Comparison of ENCODE assay signal across 22 cellular contexts in genomic region chr16:67148221-67148620, GRCh38. TPM values are rescaled to one million over a fixed set of nuclear protein-coding genes. Genes with fewer than 3 reads are reported as not detected.
A peak's percentile ranks its signal among the peaks of the same experiment; 100 is the strongest.
DNase-seq lines count a peak whose midpoint lies in the region; ATAC-seq, FAIRE-seq and TF ChIP-seq lines count a peak whose summit lies in the region.
"Had no signal": no experiment of that assay in that cellular context is flagged by ENCODE, and none has a peak within 500 bp of the region (broad histone marks: within the 10 kb centered on the region; RNA-seq: fewer than 3 reads in every experiment).

No MANE protein-coding gene starts in this region.

- H3K79me1 ChIP-seq in trophoblast cell (ENCODE audit: low read length) = peaks cover 6% of the 10 kb centered on the region

- no peak overlapping the region for H3K27ac Mint-ChIP-seq in CD4-positive, alpha-beta T cell
- H3K27ac Mint-ChIP-seq in Caco-2 (ENCODE audit: unreplicated experiment) (no peak overlapping the region), brain (peak overlapping the region in 2 of 5 experiments; percentile 65 to 81), neural crest cell (ENCODE audit: unreplicated experiment) (no peak overlapping the region)
- H3K27ac Mint-ChIP-seq: B cell had no signal

- no peak overlapping the region for H3K23ac ChIP-seq in trophoblast cell (ENCODE audit: low read length)

- BruUV-seq in Caco-2 (replicated peaks; lab: Mats Ljungman, UMichigan) = TSS peak; percentile 34

- no peak overlapping the region for H2BK12ac ChIP-seq in trophoblast cell (ENCODE audit: low read length)

- peaks cover 55% of the 10 kb centered on the region for H3K36me3 Mint-ChIP-seq in CD4-positive, alpha-beta T cell (ENCODE audit: low read depth)
- H3K36me3 Mint-ChIP-seq in Caco-2 (ENCODE audit: insufficient read depth, unreplicated experiment) = peaks cover 61% of the 10 kb centered on the region
- peaks cover 58% of the 10 kb centered on the region for H3K36me3 Mint-ChIP-seq in brain
- H3K36me3 Mint-ChIP-seq in neural crest cell (ENCODE audit: low read depth) = peaks cover 17% of the 10 kb centered on the region

- intact Hi-C loops in CD4-positive, alpha-beta T cell (cut with DNase I, micrococcal nuclease) = loop anchor here in 1 of 2 experiments (10.0 kb wide), 1 partner anchor 307 kb away; no protein-coding TSS in a partner anchor
- intact Hi-C loops in Caco-2 (cut with micrococcal nuclease; ENCODE audit: unreplicated experiment) = no loop called here
- intact Hi-C loops in heart left ventricle (cut with DNase I) = no loop called here

- H2AK5ac ChIP-seq in trophoblast cell (ENCODE audit: low read length) = no peak overlapping the region

- no peaks in the 10 kb centered on the region for H3K9me3 ChIP-seq in CD4-positive, alpha-beta T cell (ENCODE audit: control insufficient read depth, low read length)
- H3K9me3 ChIP-seq in Caco-2 (no peaks in the 10 kb centered on the region), trophoblast cell (ENCODE audit: insufficient read depth, low read depth, low read length) (peaks cover 9% of the 10 kb centered on the region), heart left ventricle (no peaks in the 10 kb centered on the region)
- H3K9me3 ChIP-seq: SK-N-SH had no signal

- peaks cover 14% of the 10 kb centered on the region for H3K27me3 Mint-ChIP-seq in CD4-positive, alpha-beta T cell
- H3K27me3 Mint-ChIP-seq in Caco-2 (ENCODE audit: insufficient read depth, unreplicated experiment) (no peaks in the 10 kb centered on the region), brain (peaks cover 43% of the 10 kb centered on the region), neural crest cell (ENCODE audit: low read depth) (peaks cover 30% of the 10 kb centered on the region)

- peak overlapping the region; percentile 25 for H3K4me3 Mint-ChIP-seq in CD4-positive, alpha-beta T cell
- H3K4me3 Mint-ChIP-seq in Caco-2 (ENCODE audit: unreplicated experiment) (no peak overlapping the region), brain (peak overlapping the region in 3 of 5 experiments; percentile 2 to 47 (median 40)), neural crest cell (peak overlapping the region; percentile 25)
- H3K4me3 Mint-ChIP-seq: B cell had no signal

- H4K8ac ChIP-seq in trophoblast cell (ENCODE audit: low read depth, low read length) = no peak overlapping the region

- no peak overlapping the region for H3K14ac ChIP-seq in trophoblast cell (ENCODE audit: low read length)

- no peak for TF ChIP-seq CTCF in CD4-positive, alpha-beta T cell (IDR thresholded peaks at IDR 0.05)
- TF ChIP-seq CTCF in Caco-2 (IDR thresholded peaks at IDR 0.05; ENCODE audit: insufficient read depth in 1 of 2, low read depth in 1 of 2, low read length in 1 of 2, severe bottlenecking in 1 of 2, unreplicated experiment in 1 of 2) = no peak
- no peak for TF ChIP-seq CTCF in brain (conservative IDR thresholded peaks at IDR 0.05)
- TF ChIP-seq CTCF in neural crest cell (conservative IDR thresholded peaks at IDR 0.05) = no peak
- no peak for TF ChIP-seq CTCF in heart left ventricle (IDR thresholded peaks at IDR 0.05)
- no peak for TF ChIP-seq CTCF in D721Med (IDR thresholded peaks at IDR 0.05; ENCODE audit: insufficient read depth, missing control alignments)

- H2AFZ ChIP-seq in trophoblast cell (ENCODE audit: insufficient read depth, low read length, poor library complexity) = no peak overlapping the region
- H2AFZ ChIP-seq: GM23248 had no signal

- POLR2A ChIA-PET in CD4-positive, alpha-beta T cell (lab: Charles Lee) = no interaction called here
- POLR2A ChIA-PET in Caco-2 (lab: Charles Lee) = no interaction called here

- no peak overlapping the region for H3K4ac ChIP-seq in trophoblast cell (ENCODE audit: low read depth, low read length)

- no peaks in the 10 kb centered on the region for H3K27me3 ChIP-seq in CD4-positive, alpha-beta T cell (ENCODE audit: control insufficient read depth, insufficient read depth, low read length)
- H3K27me3 ChIP-seq in Caco-2 (replicated peaks; ENCODE audit: control insufficient read depth, insufficient read depth, low read length) (no peaks in the 10 kb centered on the region), trophoblast cell (ENCODE audit: insufficient read depth, low read length) (peaks cover 12% of the 10 kb centered on the region), heart left ventricle (peaks cover 0 to 17% (median 0%) of the 10 kb centered on the region in 9 donors)

- no CpG with 5 or more reads among the region's 2 CpGs for WGBS in trophoblast cell (ENCODE audit: extremely low coverage, insufficient coverage, insufficient read length)
- WGBS in heart left ventricle, 4 donors = 82 to 96% (median 93%) methylated on average over 2 of the region's 2 CpGs

- peaks cover 16% of the 10 kb centered on the region for H3K4me1 Mint-ChIP-seq in CD4-positive, alpha-beta T cell (ENCODE audit: low read depth)
- H3K4me1 Mint-ChIP-seq in Caco-2 (ENCODE audit: low read depth, unreplicated experiment) = no peaks in the 10 kb centered on the region
- peaks cover 9% of the 10 kb centered on the region for H3K4me1 Mint-ChIP-seq in brain
- H3K4me1 Mint-ChIP-seq in neural crest cell = peaks cover 4% of the 10 kb centered on the region

- H2BK120ac ChIP-seq in trophoblast cell (ENCODE audit: insufficient read depth, low read length, poor library complexity) = no peak overlapping the region

- FAIRE-seq in D721Med (lab: Jason Lieb, UNC) = no peak
- FAIRE-seq: GM12891, GM18507 had no signal

- no peak for DNase-seq in CD4-positive, alpha-beta T cell
- no peak for DNase-seq in Caco-2
- DNase-seq in neural crest cell (ENCODE audit: low read depth, low spot score) = no peak
- DNase-seq in SHP77 treated with DMSO at 0.1 percent for 48 hours (lab: John Stamatoyannopoulos, UW) = no peak
- DNase-seq in trophoblast cell = no peak
- DNase-seq in heart left ventricle = no peak
- no peak for DNase-seq in D721Med (ENCODE audit: insufficient read length, low spot score)
- DNase-seq: GF-D8, GM23248, HCEC 1CT, KBM-7, NCI-H146, NCI-H2081, NCI-H510A, NCI-H82, Right ventricle myocardium superior, SK-N-SH had no signal

- H3K4me2 ChIP-seq in trophoblast cell (ENCODE audit: low read length) = no peak overlapping the region
- H3K4me2 ChIP-seq: SK-N-SH had no signal

- H3K79me2 ChIP-seq in trophoblast cell (ENCODE audit: control insufficient read depth, insufficient read depth, low read length, poor library complexity) = no peaks in the 10 kb centered on the region

- no peak overlapping the region for H4K91ac ChIP-seq in trophoblast cell (ENCODE audit: low read depth, low read length)

- no peak for ATAC-seq in CD4-positive, alpha-beta T cell (ENCODE audit: poor library complexity)
- no peak for ATAC-seq in heart left ventricle
- ATAC-seq: Panc1 had no signal

- no peak overlapping the region for H3K9ac ChIP-seq in trophoblast cell (ENCODE audit: low read length)
- H3K9ac ChIP-seq: GM23248, SK-N-SH had no signal

- H3K4me1 ChIP-seq in Caco-2 (no peaks in the 10 kb centered on the region; the same call in none of the 2 replicates), trophoblast cell (ENCODE audit: control insufficient read depth in 1 of 2, insufficient read depth in 2 of 2, low read length in 2 of 2) (peaks cover 6 to 8% of the 10 kb centered on the region in 2 experiments), heart left ventricle (peaks cover 0 to 16% (median 7%) of the 10 kb centered on the region in 12 donors)

- no peak overlapping the region for H2BK5ac ChIP-seq in trophoblast cell (ENCODE audit: low read depth, low read length, poor library complexity)

- CTCF ChIA-PET in CD4-positive, alpha-beta T cell (lab: Charles Lee) = no interaction called here
- CTCF ChIA-PET in Caco-2 (lab: Charles Lee) = interaction anchor here (0.6 kb wide), 1 partner anchor 107 kb away, joined by 6 read pairs; no protein-coding TSS in a partner anchor

- H3K18ac ChIP-seq in trophoblast cell (ENCODE audit: low read length) = no peak overlapping the region

- H3K36me3 ChIP-seq in Caco-2 (ENCODE audit: control insufficient read depth, insufficient read depth, low read length) (peaks cover 4% of the 10 kb centered on the region; the same call in 1 of the 2 replicates), trophoblast cell (ENCODE audit: control insufficient read depth in 1 of 2, insufficient read depth in 2 of 2, low read length in 2 of 2) (peaks cover 46 to 51% of the 10 kb centered on the region in 2 experiments), heart left ventricle (peaks cover 0 to 61% (median 52%) of the 10 kb centered on the region in 9 donors)

- no peaks in the 10 kb centered on the region for H3K9me3 Mint-ChIP-seq in CD4-positive, alpha-beta T cell
- no peaks in the 10 kb centered on the region for H3K9me3 Mint-ChIP-seq in Caco-2 (ENCODE audit: unreplicated experiment)
- H3K9me3 Mint-ChIP-seq in brain = peaks cover 0 to 8% (median 0%) of the 10 kb centered on the region in 5 experiments
- H3K9me3 Mint-ChIP-seq in neural crest cell = no peaks in the 10 kb centered on the region

- TF ChIP-seq POLR2A in heart left ventricle (IDR thresholded peaks at IDR 0.05) = no peak

- no peak overlapping the region for H3K27ac ChIP-seq in CD4-positive, alpha-beta T cell (ENCODE audit: low read depth, low read length)
- H3K27ac ChIP-seq in trophoblast cell (ENCODE audit: low read depth, low read length) (no peak overlapping the region), heart left ventricle (no peak overlapping the region)
- H3K27ac ChIP-seq: GM23248 had no signal

- H4K12ac ChIP-seq in trophoblast cell (ENCODE audit: low read depth, low read length) = no peak overlapping the region

- H3K4me3 ChIP-seq in Caco-2 (ENCODE audit: low read depth, low read length) = no peak overlapping the region
- no peak overlapping the region for H3K4me3 ChIP-seq in trophoblast cell (ENCODE audit: low read depth, low read length)
- no peak overlapping the region for H3K4me3 ChIP-seq in heart left ventricle
- H3K4me3 ChIP-seq: GM23248 had no signal

RNA-seq across cellular contexts. Expression of gene B3GNT9, which starts 2.6 kb away (rescaled TPM):
- 1 to 10 TPM; 2.0 to 2.5 TPM for total RNA-seq in CD4-positive, alpha-beta T cell
- total RNA-seq in Caco-2 (2022) (11.6 and 11.7 TPM in 2 replicates), neural crest cell (4.5 and 5.1 TPM in 2 replicates), heart left ventricle (10 to 100 TPM in 5 of 9 donors, 1 to 10 TPM in 4; 8.6 to 17.5 (median 11.9) TPM)
- polyA plus RNA-seq in brain (ENCODE audit: insufficient read depth, low read depth, low replicate concordance) (16.5 TPM), heart left ventricle (10 to 100 TPM in 1 of 2 donors, 1 to 10 TPM in 1; 6.4 to 16.9 TPM)
- polyA plus RNA-seq in trophoblast cell (2013) = 5.6 TPM in 2 replicates

RNA-seq across cellular contexts. Expression of gene TRADD, which starts 11.5 kb away (rescaled TPM):
- total RNA-seq in CD4-positive, alpha-beta T cell = 10 to 100 TPM; 32.4 to 34.0 TPM
- 16.8 and 18.3 TPM in 2 replicates for total RNA-seq in Caco-2 (2022)
- polyA plus RNA-seq in brain (ENCODE audit: insufficient read depth, low read depth, low replicate concordance) = 2.3 TPM
- total RNA-seq in neural crest cell = 0.68 and 0.70 TPM in 2 replicates
- 4.8 and 5.4 TPM in 2 replicates for polyA plus RNA-seq in trophoblast cell (2013)
- 10 to 100 TPM in 4 of 9 donors, 1 to 10 TPM in 5; 4.7 to 14.3 (median 8.4) TPM for total RNA-seq in heart left ventricle
- 10 to 100 TPM in 1 of 2 donors, 1 to 10 TPM in 1; 6.8 to 16.2 TPM for polyA plus RNA-seq in heart left ventricle

RNA-seq across cellular contexts. Expression of gene FBXL8, which starts 11.5 kb away (rescaled TPM):
- 10 to 100 TPM; 11.5 to 11.6 TPM for total RNA-seq in CD4-positive, alpha-beta T cell
- total RNA-seq in Caco-2 (2022) = 27.6 and 31.5 TPM in 2 replicates
- 1.5 TPM for polyA plus RNA-seq in brain (ENCODE audit: insufficient read depth, low read depth, low replicate concordance)
- total RNA-seq in neural crest cell = 0.44 TPM in 1 of 2 replicates, not detected in the other
- 3.0 and 3.5 TPM in 2 replicates for polyA plus RNA-seq in trophoblast cell (2013)
- 10 to 100 TPM in 1 of 9 donors, 1 to 10 TPM in 8; 5.0 to 13.4 (median 7.2) TPM for total RNA-seq in heart left ventricle
- polyA plus RNA-seq in heart left ventricle = 1 to 10 TPM; 5.4 to 9.2 TPM

RNA-seq across cellular contexts. Expression of gene HSF4, which starts 16.3 kb away (rescaled TPM):
- total RNA-seq in CD4-positive, alpha-beta T cell = 10 to 100 TPM; 19.7 to 26.1 TPM
- total RNA-seq in Caco-2 (2022) (39.4 and 52.0 TPM in 2 replicates), neural crest cell (1.3 TPM in 1 of 2 replicates, not detected in the other), heart left ventricle (10 to 100 TPM; 11.6 to 62.4 (median 35.4) TPM)
- polyA plus RNA-seq in brain (ENCODE audit: insufficient read depth, low read depth, low replicate concordance) (6.4 TPM), heart left ventricle (10 to 100 TPM in 1 of 2 donors, 1 to 10 TPM in 1; 5.9 to 62.5 TPM)
- polyA plus RNA-seq in trophoblast cell (2013) = 4.6 and 5.1 TPM in 2 replicates

RNA-seq across cellular contexts. Expression of gene NOL3, which starts 22.1 kb away (rescaled TPM):
- total RNA-seq in CD4-positive, alpha-beta T cell = 1 to 10 TPM; 1.1 to 1.2 TPM
- total RNA-seq in Caco-2 (2022) = 17.4 and 22.4 TPM in 2 replicates
- polyA plus RNA-seq in brain (ENCODE audit: insufficient read depth, low read depth, low replicate concordance) = 25.6 TPM
- 4.5 and 5.8 TPM in 2 replicates for total RNA-seq in neural crest cell
- 4.9 and 5.2 TPM in 2 replicates for polyA plus RNA-seq in trophoblast cell (2013)
- total RNA-seq in heart left ventricle = 100 to 1,000 TPM in 1 of 9 donors, 10 to 100 TPM in 8; 64.9 to 119 (median 77.4) TPM
- polyA plus RNA-seq in heart left ventricle = 100 to 1,000 TPM; 112 to 121 TPM
